Comparison of ENCODE assay signal across 16 cellular contexts in genomic region chr3:121719423-121719822, GRCh38. TPM values are rescaled to one million over a fixed set of nuclear protein-coding genes. Genes with fewer than 3 reads are reported as not detected.
DNase-seq lines count a peak whose midpoint lies in the region; ATAC-seq and TF ChIP-seq lines count a peak whose summit lies in the region.
"Had no signal": no experiment of that assay in that cellular context is flagged by ENCODE, and none has a peak within 500 bp of the region (broad histone marks: within the 10 kb centered on the region; RNA-seq: fewer than 3 reads in every experiment).

No MANE protein-coding gene starts in this region.

- DNase-seq in CD8-positive, alpha-beta T cell = no peak
- DNase-seq in DMS53 treated with DMSO at 0.1 percent for 48 hours (lab: John Stamatoyannopoulos, UW; ENCODE audit: unreplicated experiment) = peak; percentile 34
- no peak for DNase-seq in T-cell
- DNase-seq in mucosa of descending colon = no peak
- no peak for DNase-seq in GM20000 (ENCODE audit: low spot score)
- no peak for DNase-seq in activated CD8-positive, alpha-beta memory T cell treated with anti-CD3 and anti-CD28 coated beads, Interleukin-2, amount 50 U/mL, for 4 hours
- DNase-seq in activated CD8-positive, alpha-beta memory T cell treated with anti-CD3 and anti-CD28 coated beads, Interleukin-2, amount 50 U/mL, for 48 hours = no peak
- DNase-seq: C1 segment of cervical spinal cord; Caco-2; CD4-positive, alpha-beta memory T cell; DMS79; HFFc6 had no signal

- POLR2A ChIA-PET in CD8-positive, alpha-beta T cell (lab: Charles Lee) = interaction anchor here (0.6 kb wide), 1 partner anchor 59 kb away, joined by 3 read pairs; the partner anchor contains the start of gene HCLS1
- POLR2A ChIA-PET in T-cell (lab: Charles Lee) = interaction anchor here (0.5 to 1.0 kb wide), 4 partner anchors 29 to 667 kb away, joined by 3 to 6 read pairs (median 3); no protein-coding TSS in a partner anchor

- TF ChIP-seq CTCF in CD8-positive, alpha-beta T cell (IDR thresholded peaks at IDR 0.05) = no peak
- TF ChIP-seq CTCF in mucosa of descending colon (IDR thresholded peaks at IDR 0.05) (no peak), GM20000 (IDR thresholded peaks at IDR 0.05; ENCODE audit: extremely low read depth, missing control alignments) (no peak)

- intact Hi-C loops in CD8-positive, alpha-beta T cell (cut with DNase I, micrococcal nuclease) = loop anchor here in 1 of 2 experiments (2.0 kb wide), 1 partner anchor 29 kb away; the partner anchor contains the start of gene GOLGB1
- intact Hi-C loops in mucosa of descending colon (cut with DNase I, micrococcal nuclease) = no loop called here

- peaks cover 8% of the 10 kb centered on the region for H3K36me3 ChIP-seq in CD8-positive, alpha-beta T cell (ENCODE audit: insufficient read depth, low read length)
- H3K36me3 ChIP-seq in mucosa of descending colon (ENCODE audit: low read depth) = peaks cover 17% of the 10 kb centered on the region

- H3K9me3 ChIP-seq in CD8-positive, alpha-beta T cell (ENCODE audit: low read length) = no peaks in the 10 kb centered on the region
- no peaks in the 10 kb centered on the region for H3K9me3 ChIP-seq in mucosa of descending colon
- H3K9me3 ChIP-seq: Caco-2, HAP-1 had no signal

- H3K4me3 ChIP-seq in CD8-positive, alpha-beta T cell (ENCODE audit: low read depth, low read length) = no peak overlapping the region
- no peak overlapping the region for H3K4me3 ChIP-seq in mucosa of descending colon
- H3K4me3 ChIP-seq: GM12878, HAP-1 had no signal

- no peak overlapping the region for H3K4me3 Mint-ChIP-seq in CD8-positive, alpha-beta T cell
- H3K4me3 Mint-ChIP-seq in T-cell = no peak overlapping the region
- H3K4me3 Mint-ChIP-seq: B cell, HFFc6 had no signal

- H3K4me1 ChIP-seq in CD8-positive, alpha-beta T cell (ENCODE audit: insufficient read depth, low read length) = peaks cover 12% of the 10 kb centered on the region
- H3K4me1 ChIP-seq in mucosa of descending colon (ENCODE audit: low read depth) = no peaks in the 10 kb centered on the region
- H3K4me1 ChIP-seq: Caco-2, HAP-1 had no signal

- H3K9me3 Mint-ChIP-seq in CD8-positive, alpha-beta T cell = no peaks in the 10 kb centered on the region
- H3K9me3 Mint-ChIP-seq in T-cell = no peaks in the 10 kb centered on the region
- H3K9me3 Mint-ChIP-seq: CD4-positive, alpha-beta memory T cell; HFFc6 had no signal

- CTCF ChIA-PET in CD8-positive, alpha-beta T cell (lab: Charles Lee) = no interaction called here
- CTCF ChIA-PET in T-cell (lab: Charles Lee) = interaction anchor here in 1 of 2 donors (0.6 to 1.2 kb wide), 2 partner anchors 11 to 26 kb away, joined by 3 to 4 read pairs; no protein-coding TSS in a partner anchor

- H3K27ac Mint-ChIP-seq in CD8-positive, alpha-beta T cell = peak overlapping the region; percentile 6
- peak overlapping the region; percentile 24 to 48 for H3K27ac Mint-ChIP-seq in T-cell
- H3K27ac Mint-ChIP-seq: B cell, HFFc6 had no signal

- no peak overlapping the region for H3K27ac ChIP-seq in CD8-positive, alpha-beta T cell (ENCODE audit: low read depth, low read length)

- ATAC-seq in CD8-positive, alpha-beta T cell = no peak
- ATAC-seq in T-cell (replicated peaks in 1 of 4) = no peak
- ATAC-seq in mucosa of descending colon = peak; percentile 65
- ATAC-seq: GM12878 had no signal

- peaks cover 19% of the 10 kb centered on the region for H3K4me1 Mint-ChIP-seq in CD8-positive, alpha-beta T cell (ENCODE audit: low read depth)
- peaks cover 19 to 24% (median 23%) of the 10 kb centered on the region in 3 donors for H3K4me1 Mint-ChIP-seq in T-cell

- H3K27me3 ChIP-seq in CD8-positive, alpha-beta T cell (ENCODE audit: insufficient read depth, low read length) = no peaks in the 10 kb centered on the region

- H3K27me3 Mint-ChIP-seq in CD8-positive, alpha-beta T cell (ENCODE audit: low read depth) = no peaks in the 10 kb centered on the region
- H3K27me3 Mint-ChIP-seq in T-cell = no peaks in the 10 kb centered on the region
- H3K27me3 Mint-ChIP-seq: B cell; CD4-positive, alpha-beta memory T cell had no signal

- peaks cover 76% of the 10 kb centered on the region for H3K36me3 Mint-ChIP-seq in CD8-positive, alpha-beta T cell
- H3K36me3 Mint-ChIP-seq in T-cell = peaks cover 69% of the 10 kb centered on the region

RNA-seq across cellular contexts. Expression of gene GOLGB1, which starts 30.1 kb away (rescaled TPM):
- 10 to 100 TPM; 47.4 to 53.9 TPM for total RNA-seq in CD8-positive, alpha-beta T cell
- total RNA-seq in T-cell = 10 to 100 TPM; 33.5 to 47.0 (median 40.1) TPM
- 10 to 100 TPM; 65.1 to 86.9 (median 71.6) TPM for total RNA-seq in mucosa of descending colon

RNA-seq across cellular contexts. Expression of gene HCLS1, which starts 58.7 kb away (rescaled TPM):
- 100 to 1,000 TPM; 162 to 179 TPM for total RNA-seq in CD8-positive, alpha-beta T cell
- 100 to 1,000 TPM; 280 to 329 (median 321) TPM for total RNA-seq in T-cell
- 10 to 100 TPM in 2 of 3 donors, 1 to 10 TPM in 1; 8.8 to 32.1 (median 23.5) TPM for total RNA-seq in mucosa of descending colon
- total RNA-seq: G401 had no signal

Comparison
In these comparisons a context has a peak if more than half of its experiments do, and no peak if none do; other contexts are left out.
1. RNA of gene HCLS1, which starts 58.7 kb away (total RNA-seq): 280 to 329 TPM in T-cell and 162 to 179 TPM in CD8-positive, alpha-beta T cell; 8.8 to 32.1 TPM in mucosa of descending colon; every median in the first group is over 4 times any median in the second.